1 cellular context compared by ENCODE assay signal in the genomic region with DNA sequence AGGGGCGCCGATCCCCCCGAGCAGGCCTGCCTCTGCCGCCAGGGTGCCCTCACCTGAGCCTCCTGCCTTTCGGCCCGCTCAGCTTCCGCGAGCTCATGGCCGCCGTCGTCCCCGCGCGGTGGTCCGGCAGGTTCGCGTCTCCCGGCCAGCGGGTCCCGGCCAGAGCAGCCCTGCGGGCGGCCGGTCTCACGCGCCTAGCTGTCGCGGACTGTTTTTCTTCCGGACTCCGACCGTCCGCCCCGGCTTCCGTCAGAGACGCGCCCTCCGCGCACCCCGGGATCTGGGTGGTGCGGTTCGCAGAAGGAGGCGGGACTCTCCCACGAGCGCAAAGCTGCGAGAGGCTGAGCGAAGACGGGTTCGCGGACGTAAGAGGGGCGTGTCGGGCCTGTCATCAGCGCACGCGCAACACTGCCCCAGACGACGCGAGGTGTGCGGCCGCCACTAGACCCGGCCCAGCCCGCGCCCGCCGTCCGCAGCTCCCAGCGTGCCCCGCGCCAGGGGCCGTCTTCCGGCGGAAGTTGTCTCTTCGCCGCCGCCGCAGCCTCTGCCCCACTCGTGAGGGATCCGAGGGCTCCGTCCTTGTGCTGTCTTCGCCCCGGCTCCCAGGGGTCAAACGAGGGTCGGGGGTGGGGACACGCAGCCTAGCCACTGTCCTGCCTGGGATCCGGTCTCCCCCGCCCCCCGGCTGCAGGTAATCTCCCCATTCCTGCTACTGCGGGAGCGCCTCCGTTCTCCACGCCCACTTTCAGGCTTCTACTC.
TF ChIP-seq lines count a peak whose summit lies in the region.

Gene INPP5K (minus strand): TSS at position 210 of the 759 bp plus-strand sequence. CDS start 113 bp downstream, at position 97.

TF ChIP-seq in HepG2, 621 proteins besides CTCF, POLR2A, EP300 and RAD21 (continued from another document and continues in another):
- TF ChIP-seq KLF12 (CRISPR knock-in tag; IDR thresholded peaks at IDR 0.05; ENCODE audit: borderline replicate concordance) (no peak), ZNF703 (CRISPR knock-in tag; IDR thresholded peaks at IDR 0.05; ENCODE audit: borderline replicate concordance) (no peak), SRY (CRISPR knock-in tag; IDR thresholded peaks at IDR 0.05) (peak; percentile 81; the same call in 1 of the 2 replicates), TAF1 (CRISPR knock-in tag; IDR thresholded peaks at IDR 0.05) (peak; percentile 77; the same call in 1 of the 2 replicates), ZNF496 (CRISPR knock-in tag; IDR thresholded peaks at IDR 0.05; ENCODE audit: insufficient replicate concordance) (no peak), POLR2AphosphoS5 (IDR thresholded peaks at IDR 0.05; ENCODE audit: low read depth, low read length) (peak; percentile 87), ZNF547 (CRISPR knock-in tag; IDR thresholded peaks at IDR 0.05) (peak; percentile 54), ZNF430 (CRISPR knock-in tag; IDR thresholded peaks at IDR 0.05) (0 out of 2 replicates have a peak, but pooled peaks have one; percentile 30), ESRRA (CRISPR knock-in tag; IDR thresholded peaks at IDR 0.05; ENCODE audit: low read depth) (no peak; the same call in 1 of the 2 replicates), ZBTB42 (CRISPR knock-in tag; IDR thresholded peaks at IDR 0.05) (no peak; the same call in 1 of the 2 replicates), ARHGAP35 (CRISPR knock-in tag; IDR thresholded peaks at IDR 0.05; ENCODE audit: borderline replicate concordance) (no peak), RXRB (CRISPR knock-in tag; IDR thresholded peaks at IDR 0.05; ENCODE audit: borderline replicate concordance) (peak; percentile 49; the same call in 1 of the 2 replicates), MIER3 (CRISPR knock-in tag; IDR thresholded peaks at IDR 0.05; ENCODE audit: borderline replicate concordance) (no peak; the same call in 1 of the 2 replicates), MNT (IDR thresholded peaks at IDR 0.05) (peak; percentile 87), SAP130 (CRISPR knock-in tag; IDR thresholded peaks at IDR 0.05; ENCODE audit: low read depth) (peak; percentile 99), ZNF790 (CRISPR knock-in tag; IDR thresholded peaks at IDR 0.05; ENCODE audit: borderline replicate concordance) (no peak), SALL1 (CRISPR knock-in tag; IDR thresholded peaks at IDR 0.05) (peak; percentile 77), ASH2L (IDR thresholded peaks at IDR 0.05; ENCODE audit: insufficient read length, low read depth, low read length) (peak; percentile 56), SNAPC2 (CRISPR knock-in tag; IDR thresholded peaks at IDR 0.05) (no peak), KDM5B (CRISPR knock-in tag; IDR thresholded peaks at IDR 0.05; ENCODE audit: borderline replicate concordance) (0 out of 2 replicates have a peak, but pooled peaks have one; percentile 52), ZNF572 (CRISPR knock-in tag; IDR thresholded peaks at IDR 0.05) (0 out of 2 replicates have a peak, but pooled peaks have one; percentile 96), DDIT3 (CRISPR knock-in tag; IDR thresholded peaks at IDR 0.05) (no peak), ZMYM4 (CRISPR knock-in tag; IDR thresholded peaks at IDR 0.05) (peak; percentile 17; the same call in 1 of the 2 replicates), XRCC5 (optimal IDR thresholded peaks at IDR 0.05; ENCODE audit: low read length) (peak; percentile 20), MAFF (IDR thresholded peaks at IDR 0.05; ENCODE audit: low read depth, low read length) (no peak), ONECUT2 (CRISPR knock-in tag; IDR thresholded peaks at IDR 0.05) (no peak), PAX8 (CRISPR knock-in tag; IDR thresholded peaks at IDR 0.05; ENCODE audit: borderline replicate concordance) (no peak)
- TF ChIP-seq, protein P1, sequence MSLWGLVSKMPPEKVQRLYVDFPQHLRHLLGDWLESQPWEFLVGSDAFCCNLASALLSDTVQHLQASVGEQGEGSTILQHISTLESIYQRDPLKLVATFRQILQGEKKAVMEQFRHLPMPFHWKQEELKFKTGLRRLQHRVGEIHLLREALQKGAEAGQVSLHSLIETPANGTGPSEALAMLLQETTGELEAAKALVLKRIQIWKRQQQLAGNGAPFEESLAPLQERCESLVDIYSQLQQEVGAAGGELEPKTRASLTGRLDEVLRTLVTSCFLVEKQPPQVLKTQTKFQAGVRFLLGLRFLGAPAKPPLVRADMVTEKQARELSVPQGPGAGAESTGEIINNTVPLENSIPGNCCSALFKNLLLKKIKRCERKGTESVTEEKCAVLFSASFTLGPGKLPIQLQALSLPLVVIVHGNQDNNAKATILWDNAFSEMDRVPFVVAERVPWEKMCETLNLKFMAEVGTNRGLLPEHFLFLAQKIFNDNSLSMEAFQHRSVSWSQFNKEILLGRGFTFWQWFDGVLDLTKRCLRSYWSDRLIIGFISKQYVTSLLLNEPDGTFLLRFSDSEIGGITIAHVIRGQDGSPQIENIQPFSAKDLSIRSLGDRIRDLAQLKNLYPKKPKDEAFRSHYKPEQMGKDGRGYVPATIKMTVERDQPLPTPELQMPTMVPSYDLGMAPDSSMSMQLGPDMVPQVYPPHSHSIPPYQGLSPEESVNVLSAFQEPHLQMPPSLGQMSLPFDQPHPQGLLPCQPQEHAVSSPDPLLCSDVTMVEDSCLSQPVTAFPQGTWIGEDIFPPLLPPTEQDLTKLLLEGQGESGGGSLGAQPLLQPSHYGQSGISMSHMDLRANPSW (CRISPR knock-in tag; IDR thresholded peaks at IDR 0.05; ENCODE audit: borderline replicate concordance) = no peak; the same call in 1 of the 2 replicates
- TF ChIP-seq, protein P2, sequence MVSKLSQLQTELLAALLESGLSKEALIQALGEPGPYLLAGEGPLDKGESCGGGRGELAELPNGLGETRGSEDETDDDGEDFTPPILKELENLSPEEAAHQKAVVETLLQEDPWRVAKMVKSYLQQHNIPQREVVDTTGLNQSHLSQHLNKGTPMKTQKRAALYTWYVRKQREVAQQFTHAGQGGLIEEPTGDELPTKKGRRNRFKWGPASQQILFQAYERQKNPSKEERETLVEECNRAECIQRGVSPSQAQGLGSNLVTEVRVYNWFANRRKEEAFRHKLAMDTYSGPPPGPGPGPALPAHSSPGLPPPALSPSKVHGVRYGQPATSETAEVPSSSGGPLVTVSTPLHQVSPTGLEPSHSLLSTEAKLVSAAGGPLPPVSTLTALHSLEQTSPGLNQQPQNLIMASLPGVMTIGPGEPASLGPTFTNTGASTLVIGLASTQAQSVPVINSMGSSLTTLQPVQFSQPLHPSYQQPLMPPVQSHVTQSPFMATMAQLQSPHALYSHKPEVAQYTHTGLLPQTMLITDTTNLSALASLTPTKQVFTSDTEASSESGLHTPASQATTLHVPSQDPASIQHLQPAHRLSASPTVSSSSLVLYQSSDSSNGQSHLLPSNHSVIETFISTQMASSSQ (IDR thresholded peaks at IDR 0.05; ENCODE audit: low read depth) = no peak
- TF ChIP-seq, protein P2 (CRISPR knock-in tag; IDR thresholded peaks at IDR 0.05; ENCODE audit: borderline replicate concordance) = no peak; the same call in 1 of the 2 replicates
- TF ChIP-seq, protein P3, sequence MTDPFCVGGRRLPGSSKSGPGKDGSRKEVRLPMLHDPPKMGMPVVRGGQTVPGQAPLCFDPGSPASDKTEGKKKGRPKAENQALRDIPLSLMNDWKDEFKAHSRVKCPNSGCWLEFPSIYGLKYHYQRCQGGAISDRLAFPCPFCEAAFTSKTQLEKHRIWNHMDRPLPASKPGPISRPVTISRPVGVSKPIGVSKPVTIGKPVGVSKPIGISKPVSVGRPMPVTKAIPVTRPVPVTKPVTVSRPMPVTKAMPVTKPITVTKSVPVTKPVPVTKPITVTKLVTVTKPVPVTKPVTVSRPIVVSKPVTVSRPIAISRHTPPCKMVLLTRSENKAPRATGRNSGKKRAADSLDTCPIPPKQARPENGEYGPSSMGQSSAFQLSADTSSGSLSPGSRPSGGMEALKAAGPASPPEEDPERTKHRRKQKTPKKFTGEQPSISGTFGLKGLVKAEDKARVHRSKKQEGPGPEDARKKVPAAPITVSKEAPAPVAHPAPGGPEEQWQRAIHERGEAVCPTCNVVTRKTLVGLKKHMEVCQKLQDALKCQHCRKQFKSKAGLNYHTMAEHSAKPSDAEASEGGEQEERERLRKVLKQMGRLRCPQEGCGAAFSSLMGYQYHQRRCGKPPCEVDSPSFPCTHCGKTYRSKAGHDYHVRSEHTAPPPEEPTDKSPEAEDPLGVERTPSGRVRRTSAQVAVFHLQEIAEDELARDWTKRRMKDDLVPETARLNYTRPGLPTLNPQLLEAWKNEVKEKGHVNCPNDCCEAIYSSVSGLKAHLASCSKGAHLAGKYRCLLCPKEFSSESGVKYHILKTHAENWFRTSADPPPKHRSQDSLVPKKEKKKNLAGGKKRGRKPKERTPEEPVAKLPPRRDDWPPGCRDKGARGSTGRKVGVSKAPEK (CRISPR knock-in tag; IDR thresholded peaks at IDR 0.05; ENCODE audit: borderline replicate concordance) = no peak
- TF ChIP-seq, protein P4, sequence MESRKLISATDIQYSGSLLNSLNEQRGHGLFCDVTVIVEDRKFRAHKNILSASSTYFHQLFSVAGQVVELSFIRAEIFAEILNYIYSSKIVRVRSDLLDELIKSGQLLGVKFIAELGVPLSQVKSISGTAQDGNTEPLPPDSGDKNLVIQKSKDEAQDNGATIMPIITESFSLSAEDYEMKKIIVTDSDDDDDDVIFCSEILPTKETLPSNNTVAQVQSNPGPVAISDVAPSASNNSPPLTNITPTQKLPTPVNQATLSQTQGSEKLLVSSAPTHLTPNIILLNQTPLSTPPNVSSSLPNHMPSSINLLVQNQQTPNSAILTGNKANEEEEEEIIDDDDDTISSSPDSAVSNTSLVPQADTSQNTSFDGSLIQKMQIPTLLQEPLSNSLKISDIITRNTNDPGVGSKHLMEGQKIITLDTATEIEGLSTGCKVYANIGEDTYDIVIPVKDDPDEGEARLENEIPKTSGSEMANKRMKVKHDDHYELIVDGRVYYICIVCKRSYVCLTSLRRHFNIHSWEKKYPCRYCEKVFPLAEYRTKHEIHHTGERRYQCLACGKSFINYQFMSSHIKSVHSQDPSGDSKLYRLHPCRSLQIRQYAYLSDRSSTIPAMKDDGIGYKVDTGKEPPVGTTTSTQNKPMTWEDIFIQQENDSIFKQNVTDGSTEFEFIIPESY (CRISPR knock-in tag; IDR thresholded peaks at IDR 0.05) = no peak
- TF ChIP-seq, protein P5, sequence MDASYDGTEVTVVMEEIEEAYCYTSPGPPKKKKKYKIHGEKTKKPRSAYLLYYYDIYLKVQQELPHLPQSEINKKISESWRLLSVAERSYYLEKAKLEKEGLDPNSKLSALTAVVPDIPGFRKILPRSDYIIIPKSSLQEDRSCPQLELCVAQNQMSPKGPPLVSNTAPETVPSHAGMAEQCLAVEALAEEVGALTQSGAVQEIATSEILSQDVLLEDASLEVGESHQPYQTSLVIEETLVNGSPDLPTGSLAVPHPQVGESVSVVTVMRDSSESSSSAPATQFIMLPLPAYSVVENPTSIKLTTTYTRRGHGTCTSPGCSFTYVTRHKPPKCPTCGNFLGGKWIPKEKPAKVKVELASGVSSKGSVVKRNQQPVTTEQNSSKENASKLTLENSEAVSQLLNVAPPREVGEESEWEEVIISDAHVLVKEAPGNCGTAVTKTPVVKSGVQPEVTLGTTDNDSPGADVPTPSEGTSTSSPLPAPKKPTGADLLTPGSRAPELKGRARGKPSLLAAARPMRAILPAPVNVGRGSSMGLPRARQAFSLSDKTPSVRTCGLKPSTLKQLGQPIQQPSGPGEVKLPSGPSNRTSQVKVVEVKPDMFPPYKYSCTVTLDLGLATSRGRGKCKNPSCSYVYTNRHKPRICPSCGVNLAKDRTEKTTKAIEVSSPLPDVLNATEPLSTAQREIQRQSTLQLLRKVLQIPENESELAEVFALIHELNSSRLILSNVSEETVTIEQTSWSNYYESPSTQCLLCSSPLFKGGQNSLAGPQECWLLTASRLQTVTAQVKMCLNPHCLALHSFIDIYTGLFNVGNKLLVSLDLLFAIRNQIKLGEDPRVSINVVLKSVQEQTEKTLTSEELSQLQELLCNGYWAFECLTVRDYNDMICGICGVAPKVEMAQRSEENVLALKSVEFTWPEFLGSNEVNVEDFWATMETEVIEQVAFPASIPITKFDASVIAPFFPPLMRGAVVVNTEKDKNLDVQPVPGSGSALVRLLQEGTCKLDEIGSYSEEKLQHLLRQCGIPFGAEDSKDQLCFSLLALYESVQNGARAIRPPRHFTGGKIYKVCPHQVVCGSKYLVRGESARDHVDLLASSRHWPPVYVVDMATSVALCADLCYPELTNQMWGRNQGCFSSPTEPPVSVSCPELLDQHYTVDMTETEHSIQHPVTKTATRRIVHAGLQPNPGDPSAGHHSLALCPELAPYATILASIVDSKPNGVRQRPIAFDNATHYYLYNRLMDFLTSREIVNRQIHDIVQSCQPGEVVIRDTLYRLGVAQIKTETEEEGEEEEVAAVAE (CRISPR knock-in tag; IDR thresholded peaks at IDR 0.05; ENCODE audit: borderline replicate concordance) = no peak
- TF ChIP-seq, protein P6, sequence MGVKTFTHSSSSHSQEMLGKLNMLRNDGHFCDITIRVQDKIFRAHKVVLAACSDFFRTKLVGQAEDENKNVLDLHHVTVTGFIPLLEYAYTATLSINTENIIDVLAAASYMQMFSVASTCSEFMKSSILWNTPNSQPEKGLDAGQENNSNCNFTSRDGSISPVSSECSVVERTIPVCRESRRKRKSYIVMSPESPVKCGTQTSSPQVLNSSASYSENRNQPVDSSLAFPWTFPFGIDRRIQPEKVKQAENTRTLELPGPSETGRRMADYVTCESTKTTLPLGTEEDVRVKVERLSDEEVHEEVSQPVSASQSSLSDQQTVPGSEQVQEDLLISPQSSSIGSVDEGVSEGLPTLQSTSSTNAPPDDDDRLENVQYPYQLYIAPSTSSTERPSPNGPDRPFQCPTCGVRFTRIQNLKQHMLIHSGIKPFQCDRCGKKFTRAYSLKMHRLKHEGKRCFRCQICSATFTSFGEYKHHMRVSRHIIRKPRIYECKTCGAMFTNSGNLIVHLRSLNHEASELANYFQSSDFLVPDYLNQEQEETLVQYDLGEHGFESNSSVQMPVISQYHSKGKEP (CRISPR knock-in tag; IDR thresholded peaks at IDR 0.05) = no peak
